In the genomic region with DNA sequence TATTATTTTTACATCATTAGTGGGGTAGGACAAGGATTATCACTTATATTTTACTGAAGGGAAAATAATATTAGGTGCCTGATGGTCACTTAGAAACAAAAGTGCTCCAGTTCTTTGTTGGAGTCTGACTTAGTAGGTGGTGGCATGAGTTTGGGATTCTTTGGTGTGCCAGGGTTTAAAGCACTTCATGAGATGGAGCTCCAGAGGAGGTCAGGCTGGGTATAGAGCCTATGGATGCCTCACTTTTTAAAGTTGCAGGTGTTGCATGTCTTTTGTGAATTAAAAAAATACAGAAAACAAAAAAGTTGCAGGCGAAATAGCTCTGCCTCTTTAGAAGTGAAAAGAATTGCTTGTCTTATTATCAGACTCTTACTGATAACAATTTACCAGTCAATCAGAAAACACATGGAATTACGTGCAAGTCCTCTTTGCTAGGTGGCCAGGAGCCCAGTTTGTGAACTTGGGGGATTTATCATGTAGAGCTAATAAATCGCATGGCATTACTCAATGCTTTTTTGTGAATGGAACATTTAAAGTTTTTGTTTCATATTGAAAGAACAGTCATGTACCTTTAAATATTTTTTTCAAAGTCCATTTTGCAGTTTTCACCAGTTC, we compare ENCODE assay signal across 18 cellular contexts. TPM values are rescaled to one million over a fixed set of nuclear protein-coding genes. Genes with fewer than 3 reads are reported as not detected.
DNase-seq lines count a peak whose midpoint lies in the region; ATAC-seq and TF ChIP-seq lines count a peak whose summit lies in the region.
"Had no signal": no experiment of that assay in that cellular context is flagged by ENCODE, and none has a peak within 500 bp of the region (broad histone marks: within the 10 kb centered on the region; RNA-seq: fewer than 3 reads in every experiment).

No MANE protein-coding gene starts in this region.

- H3K4me1 Mint-ChIP-seq in activated CD4-positive, alpha-beta memory T cell treated with anti-CD3 and anti-CD28 coated beads for 36 hours (ENCODE audit: low read depth) = peaks cover 46% of the 10 kb centered on the region

- intact Hi-C loops in activated CD4-positive, alpha-beta memory T cell treated with anti-CD3 and anti-CD28 coated beads for 36 hours (cut with micrococcal nuclease) = loop anchor here (5.0 kb wide), 2 partner anchors 170 to 360 kb away; no protein-coding TSS in a partner anchor
- intact Hi-C loops in esophagus muscularis mucosa (cut with DNase I) = no loop called here

- H3K4me1 ChIP-seq in esophagus muscularis mucosa (no peaks in the 10 kb centered on the region), thymus (ENCODE audit: control insufficient read depth, insufficient read depth, low read length) (peaks cover 25% of the 10 kb centered on the region)

- TF ChIP-seq CTCF in esophagus muscularis mucosa (IDR thresholded peaks at IDR 0.05) = no peak

- peaks cover 3% of the 10 kb centered on the region for H3K9me3 Mint-ChIP-seq in activated CD4-positive, alpha-beta memory T cell treated with anti-CD3 and anti-CD28 coated beads for 36 hours

- ATAC-seq in HG03175 (IDR thresholded peaks at IDR 0.05; ENCODE audit: unreplicated experiment) = no peak
- ATAC-seq in GM19351 (IDR thresholded peaks at IDR 0.05; ENCODE audit: unreplicated experiment) = no peak

- CTCF ChIA-PET in activated CD4-positive, alpha-beta memory T cell treated with anti-CD3 and anti-CD28 coated beads for 36 hours (lab: Charles Lee) = interaction anchor here (0.8 to 6.0 kb wide), 3 partner anchors 25 to 35 kb away, joined by 3 to 32 read pairs (median 4); no protein-coding TSS in a partner anchor

- H3K4me3 ChIP-seq in esophagus muscularis mucosa (no peak overlapping the region), thymus (ENCODE audit: low read length) (peak overlapping the region; percentile 95)

- H3K9me3 ChIP-seq in esophagus muscularis mucosa (peaks cover 0 to 6% (median 0%) of the 10 kb centered on the region in 4 donors), thymus (ENCODE audit: control insufficient read depth) (no peaks in the 10 kb centered on the region)
- H3K9me3 ChIP-seq: SK-N-SH had no signal

- no peak overlapping the region for H3K27ac ChIP-seq in esophagus muscularis mucosa (replicated peaks in 1 of 4)
- H3K27ac ChIP-seq in thymus (ENCODE audit: low read depth) = peak overlapping the region; percentile 60

- POLR2A ChIA-PET in activated CD4-positive, alpha-beta memory T cell treated with anti-CD3 and anti-CD28 coated beads for 36 hours (lab: Charles Lee) = interaction anchor here (0.7 to 24.1 kb wide), 12 partner anchors 7 to 261 kb away, joined by 3 to 368 read pairs (median 21); no protein-coding TSS in a partner anchor

- peak overlapping the region; percentile 100 for H3K27ac Mint-ChIP-seq in activated CD4-positive, alpha-beta memory T cell treated with anti-CD3 and anti-CD28 coated beads for 36 hours

- H3K27me3 ChIP-seq in esophagus muscularis mucosa (peaks cover 0 to 23% (median 0%) of the 10 kb centered on the region in 4 donors), thymus (ENCODE audit: control insufficient read depth, insufficient read depth) (no peaks in the 10 kb centered on the region)

- H3K4me3 Mint-ChIP-seq in activated CD4-positive, alpha-beta memory T cell treated with anti-CD3 and anti-CD28 coated beads for 36 hours = peak overlapping the region; percentile 99

- no peaks in the 10 kb centered on the region for H3K27me3 Mint-ChIP-seq in activated CD4-positive, alpha-beta memory T cell treated with anti-CD3 and anti-CD28 coated beads for 36 hours

- TF ChIP-seq EP300 in esophagus muscularis mucosa (IDR thresholded peaks at IDR 0.05) = no peak

- H3K36me3 ChIP-seq in esophagus muscularis mucosa (no peaks in the 10 kb centered on the region), thymus (ENCODE audit: control insufficient read depth, insufficient read depth) (peaks cover 17% of the 10 kb centered on the region)

- WGBS in esophagus muscularis mucosa = 74% methylated on average over 3 of the region's 3 CpGs
- WGBS in thymus = 44% methylated on average over 3 of the region's 3 CpGs

- no peak for TF ChIP-seq POLR2A in esophagus muscularis mucosa (IDR thresholded peaks at IDR 0.05; ENCODE audit: low read depth)
- no peak for TF ChIP-seq POLR2A in erythroblast (IDR thresholded peaks at IDR 0.05; ENCODE audit: low read length)

- peak; percentile 63 for DNase-seq in activated effector memory CD4-positive, alpha-beta T cell treated with anti-CD3 and anti-CD28 coated beads, Interleukin-2, amount 50 U/mL, for 16 hours
- DNase-seq in activated effector memory CD4-positive, alpha-beta T cell treated with Interleukin-2 at 50 U/mL for 16 hours = no peak
- DNase-seq in activated CD4-positive, alpha-beta memory T cell treated with anti-CD3 and anti-CD28 coated beads for 36 hours = no peak
- DNase-seq in esophagus muscularis mucosa (ENCODE audit: extremely low spot score) (peak; percentile 80), erythroblast (lab: John Stamatoyannopoulos, UW) (no peak)
- DNase-seq: COR-L47; foreskin melanocyte; NCI-H146; SK-N-SH; stimulated activated naive CD4-positive, alpha-beta T cell had no signal

- H3K36me3 Mint-ChIP-seq in activated CD4-positive, alpha-beta memory T cell treated with anti-CD3 and anti-CD28 coated beads for 36 hours = peaks cover 71% of the 10 kb centered on the region

RNA-seq across cellular contexts. Expression of gene ITK, which starts 1.6 kb away (rescaled TPM):
- 100 to 1,000 TPM; 236 to 240 TPM for total RNA-seq in activated CD4-positive, alpha-beta memory T cell treated with anti-CD3 and anti-CD28 coated beads for 36 hours
- total RNA-seq in esophagus muscularis mucosa = 1 to 10 TPM in 3 of 4 donors, under 1 TPM in 1; 0.80 to 6.3 (median 1.6) TPM
- polyA plus RNA-seq in thymus = 92.8 TPM
- total RNA-seq: endothelial cell of umbilical vein, G401, HT1080 had no signal
- polyA plus RNA-seq: endothelial cell of umbilical vein, SK-N-SH had no signal

RNA-seq across cellular contexts. Expression of gene GARIN3, which starts 16.2 kb away (rescaled TPM):
- total RNA-seq in activated CD4-positive, alpha-beta memory T cell treated with anti-CD3 and anti-CD28 coated beads for 36 hours = 1 to 10 TPM; 1.3 to 1.4 TPM
- not detected for total RNA-seq in esophagus muscularis mucosa
- not detected for polyA plus RNA-seq in thymus
- total RNA-seq: astrocyte, endothelial cell of umbilical vein, G401, HT1080, mesenteric fat pad had no signal
- polyA plus RNA-seq: endothelial cell of umbilical vein, SK-N-SH had no signal

RNA-seq across cellular contexts. Expression of gene MED7, which starts 39.6 kb away (rescaled TPM):
- 10 to 100 TPM; 17.2 to 19.2 TPM for total RNA-seq in activated CD4-positive, alpha-beta memory T cell treated with anti-CD3 and anti-CD28 coated beads for 36 hours
- 10 to 100 TPM in 3 of 4 donors, 1 to 10 TPM in 1; 8.4 to 12.5 (median 10.4) TPM for total RNA-seq in esophagus muscularis mucosa
- polyA plus RNA-seq in thymus = 40.2 TPM

Comparison
In these comparisons a context has a peak if more than half of its experiments do, and no peak if none do; other contexts are left out.
1. DNase-seq: peak in activated effector memory CD4-positive, alpha-beta T cell treated with anti-CD3 and anti-CD28 coated beads, Interleukin-2, amount 50 U/mL, for 16 hours (single experiment) and esophagus muscularis mucosa (single experiment); none in activated effector memory CD4-positive, alpha-beta T cell treated with Interleukin-2 at 50 U/mL for 16 hours (single experiment), activated CD4-positive, alpha-beta memory T cell treated with anti-CD3 and anti-CD28 coated beads for 36 hours (single experiment) and erythroblast (0 of 2).
2. RNA of gene ITK, which starts 1.6 kb away (total RNA-seq): 236 to 240 TPM in activated CD4-positive, alpha-beta memory T cell treated with anti-CD3 and anti-CD28 coated beads for 36 hours; 0.80 to 6.3 TPM in esophagus muscularis mucosa; every median in the first group is over 10 times any median in the second.